Comparison of ENCODE assay signal across 23 cellular contexts in the genomic region with DNA sequence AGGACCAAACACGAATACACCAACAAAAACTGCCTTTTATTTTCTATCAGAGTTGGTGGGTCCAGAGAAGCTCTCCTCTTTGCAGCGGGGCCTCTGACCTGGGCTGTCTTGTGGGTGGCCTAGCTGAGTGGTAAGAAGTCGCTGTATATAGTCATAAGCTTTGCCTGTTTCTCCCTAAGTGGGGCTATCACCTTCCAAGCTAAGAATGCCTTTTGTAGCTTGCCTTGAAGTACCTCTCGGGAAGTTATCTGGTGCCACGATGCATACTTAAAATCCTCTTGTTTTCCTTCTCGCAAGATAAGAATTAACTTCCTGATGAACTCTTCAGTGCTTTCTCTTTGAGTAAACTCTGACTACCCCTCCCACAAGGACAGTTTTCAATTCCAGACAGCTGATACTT.
"Had no signal": no experiment of that assay in that cellular context is flagged by ENCODE, and none has a peak within 500 bp of the region (broad histone marks: within the 10 kb centered on the region; RNA-seq: fewer than 3 reads in every experiment).

No MANE protein-coding gene starts in this region.

- H3K9me3 ChIP-seq: SK-N-SH had no signal

- ATAC-seq: K562, Panc1, PC-3 had no signal

- H3K4me3 ChIP-seq: K562 had no signal

- H3K36me3 Mint-ChIP-seq: IgD-negative memory B cell had no signal

- H3K27ac ChIP-seq: HL-60, KMS-11, RWPE1 had no signal

- DNase-seq: Kasumi-1, MM.1S, NCI-H1092 treated with DMSO at 0.1 percent for 48 hours, NCI-H1436 treated with DMSO at 0.1 percent for 48 hours, NCI-H1694, NCI-H187 treated with DMSO at 0.1 percent for 48 hours, NCI-H2029 treated with DMSO at 0.1 percent for 48 hours, NCI-H2171, NCI-H226, NCI-H446, NCI-H510A, NCI-H524 treated with DMSO at 0.1 percent for 48 hours, NCI-H69, NCI-H774, PC-3, SHP77, SK-N-SH had no signal
